Comparison of ENCODE assay signal across 8 cellular contexts in the genomic region with DNA sequence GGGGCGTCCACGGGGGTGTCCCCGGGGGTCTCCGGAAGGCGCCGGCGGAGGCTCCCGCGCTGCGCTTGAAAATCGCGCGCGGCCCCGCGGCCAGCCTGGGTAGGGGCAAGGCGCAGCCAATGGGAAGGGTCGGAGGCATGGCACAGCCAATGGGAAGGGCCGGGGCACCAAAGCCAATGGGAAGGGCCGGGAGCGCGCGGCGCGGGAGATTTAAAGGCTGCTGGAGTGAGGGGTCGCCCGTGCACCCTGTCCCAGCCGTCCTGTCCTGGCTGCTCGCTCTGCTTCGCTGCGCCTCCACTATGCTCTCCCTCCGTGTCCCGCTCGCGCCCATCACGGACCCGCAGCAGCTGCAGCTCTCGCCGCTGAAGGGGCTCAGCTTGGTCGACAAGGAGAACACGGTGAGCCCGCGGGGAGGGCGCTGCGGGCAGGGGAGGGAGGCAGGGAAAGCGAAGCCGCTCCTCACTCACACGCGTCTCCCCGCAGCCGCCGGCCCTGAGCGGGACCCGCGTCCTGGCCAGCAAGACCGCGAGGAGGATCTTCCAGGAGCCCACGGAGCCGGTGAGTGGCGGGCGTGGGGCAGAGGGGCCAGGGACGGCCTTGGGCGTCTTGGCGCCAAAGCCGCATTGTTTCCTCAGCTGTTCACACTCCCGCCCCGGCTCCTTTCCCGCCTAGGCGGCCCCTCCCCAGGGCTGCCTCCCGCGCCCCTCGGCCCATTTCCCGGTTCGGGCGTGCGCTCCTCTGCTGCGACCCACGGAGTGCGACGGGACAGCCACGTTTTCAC. TPM values are rescaled to one million over a fixed set of nuclear protein-coding genes. Genes with fewer than 3 reads are reported as not detected.
A peak's percentile ranks its signal among the peaks of the same experiment; 100 is the strongest.
DNase-seq lines count a peak whose midpoint lies in the region; ATAC-seq, FAIRE-seq and TF ChIP-seq lines count a peak whose summit lies in the region.

A gene (plus strand): TSS at position 240 of the 781 bp plus-strand sequence. CDS start 60 bp downstream, at position 300.

- no peaks in the 10 kb centered on the region for H3K9me3 ChIP-seq in HepG2 (ENCODE audit: low read length)

- peak; percentile 99 to 100 for TF ChIP-seq POLR2A in HepG2 (IDR thresholded peaks at IDR 0.05; ENCODE audit: insufficient read depth in 1 of 2, low read depth in 2 of 2, low read length in 2 of 2)

- TF ChIP-seq CTCF in CD14-positive monocyte (IDR thresholded peaks at IDR 0.05) (no peak), HepG2 (CRISPR knock-in tag; IDR thresholded peaks at IDR 0.05) (peak; percentile 35)

- DNase-seq in CD14-positive monocyte (ENCODE audit: low spot score): peak; percentile 88
- DNase-seq in NCI-H69 (lab: John Stamatoyannopoulos, UW): peak; percentile 95
- peak; percentile 98 for DNase-seq in activated CD4-positive, alpha-beta T cell treated with anti-CD3 and anti-CD28 coated beads, Interleukin-2, amount 10 ng/mL, durations not matched to agents 24 days and 14 days
- peak; percentile 95 for DNase-seq in HepG2 (ENCODE audit: low spot score)
- DNase-seq in stimulated activated CD4-positive, alpha-beta T cell treated with anti-CD3 and anti-CD28 coated beads, Interleukin-2, amount 100 ng/mL, for 4 hours (ENCODE audit: low read depth): peak; percentile 82

- H3K36me3 ChIP-seq in HepG2 (replicated peaks in 1 of 2; ENCODE audit: control insufficient read depth in 1 of 2, insufficient read depth in 2 of 2, low read length in 2 of 2): peaks cover 9 to 27% of the 10 kb centered on the region in 2 experiments

- WGBS in HepG2 (ENCODE audit: low lambda C conversion rate): 2% methylated on average over 29 of the region's 81 CpGs

- peaks cover 58% of the 10 kb centered on the region for H3K4me1 Mint-ChIP-seq in CD14-positive monocyte
- H3K4me1 Mint-ChIP-seq in activated CD4-positive, alpha-beta T cell treated with anti-CD3 and anti-CD28 coated beads, Interleukin-2, amount 10 ng/mL, durations not matched to agents 24 days and 14 days: peaks cover 55% of the 10 kb centered on the region
- peaks cover 46% of the 10 kb centered on the region for H3K4me1 Mint-ChIP-seq in dendritic cell treated with granulocyte-macrophage colony-stimulating factor and Interleukin-4, amounts not matched to agents 40 ng/mL and 50 ng/mL, for 4 days (ENCODE audit: low read depth)

- peaks cover 81% of the 10 kb centered on the region for H3K4me1 ChIP-seq in HepG2 (ENCODE audit: insufficient read depth, low read length)

- POLR2A ChIA-PET in HepG2 (lab: Yijun Ruan, JAX): no interaction called here

- FAIRE-seq in HepG2 (lab: Jason Lieb, UNC): no peak

- H3K27me3 ChIP-seq in HepG2 (ENCODE audit: control insufficient read depth in 1 of 2, insufficient read depth in 2 of 2, low read length in 2 of 2): no peaks in the 10 kb centered on the region

- H3K27ac ChIP-seq in HepG2 (ENCODE audit: extremely low read length, insufficient read depth, low read length): peak within 1 kb of the TSS; percentile 92

- intact Hi-C loops in CD14-positive monocyte (cut with micrococcal nuclease): loop anchor here (5.0 to 10.0 kb wide), 5 partner anchors 152 to 325 kb away; a partner anchor contains a TSS
- intact Hi-C loops in activated CD4-positive, alpha-beta T cell treated with anti-CD3 and anti-CD28 coated beads, Interleukin-2, amount 10 ng/mL, durations not matched to agents 24 days and 14 days (cut with micrococcal nuclease): loop anchor here (2.0 to 5.0 kb wide), 4 partner anchors 322 to 700 kb away; a partner anchor contains a TSS
- intact Hi-C loops in dendritic cell treated with granulocyte-macrophage colony-stimulating factor and Interleukin-4, amounts not matched to agents 40 ng/mL and 50 ng/mL, for 4 days (cut with micrococcal nuclease): loop anchor here (1.0 to 10.0 kb wide), 3 partner anchors 163 to 692 kb away; a partner anchor contains a TSS
- intact Hi-C loops in HepG2 (cut with micrococcal nuclease; ENCODE audit: unreplicated experiment): loop anchor here (2.0 to 10.0 kb wide), 4 partner anchors 152 to 282 kb away; a partner anchor contains a TSS

- CTCF ChIA-PET in HepG2 (lab: Yijun Ruan, JAX; ENCODE audit: low intra/inter-chr PET ratio, low total read pairs): no interaction called here

- peak within 1 kb of the TSS; percentile 93 for H3K9ac ChIP-seq in HepG2 (ENCODE audit: insufficient read depth, low read depth, low read length)

- peak; percentile 49; the same call in 1 of the 2 replicates for TF ChIP-seq RAD21 in HepG2 (CRISPR knock-in tag; IDR thresholded peaks at IDR 0.05)

- H3K4me3 Mint-ChIP-seq in CD14-positive monocyte: peak within 1 kb of the TSS; percentile 89 to 95
- peak within 1 kb of the TSS; percentile 94 for H3K4me3 Mint-ChIP-seq in activated CD4-positive, alpha-beta T cell treated with anti-CD3 and anti-CD28 coated beads, Interleukin-2, amount 10 ng/mL, durations not matched to agents 24 days and 14 days
- peak within 1 kb of the TSS; percentile 79 for H3K4me3 Mint-ChIP-seq in dendritic cell treated with granulocyte-macrophage colony-stimulating factor and Interleukin-4, amounts not matched to agents 40 ng/mL and 50 ng/mL, for 4 days

- in situ Hi-C loops in HepG2 (cut with HindIII; ENCODE audit: extremely low pct_ligation_motif_present, low pct_unique_long_range_greater_than_20kb): loop anchor here (5.0 kb wide), 1 partner anchor 315 kb away; no protein-coding TSS in a partner anchor

- no peaks in the 10 kb centered on the region for H3K9me3 Mint-ChIP-seq in CD14-positive monocyte
- H3K9me3 Mint-ChIP-seq in activated CD4-positive, alpha-beta T cell treated with anti-CD3 and anti-CD28 coated beads, Interleukin-2, amount 10 ng/mL, durations not matched to agents 24 days and 14 days: no peaks in the 10 kb centered on the region
- H3K9me3 Mint-ChIP-seq in dendritic cell treated with granulocyte-macrophage colony-stimulating factor and Interleukin-4, amounts not matched to agents 40 ng/mL and 50 ng/mL, for 4 days: no peaks in the 10 kb centered on the region

- ATAC-seq in GM19372 (IDR thresholded peaks at IDR 0.05; ENCODE audit: low read depth, unreplicated experiment) (peak; percentile 67), HG03521 (IDR thresholded peaks at IDR 0.05; ENCODE audit: unreplicated experiment) (peak; percentile 64), HepG2 (peak; percentile 86)

- peaks cover 42% of the 10 kb centered on the region for H3K79me2 ChIP-seq in HepG2 (ENCODE audit: insufficient read depth, low read length)

- peaks cover 3 to 11% of the 10 kb centered on the region in 2 donors for H3K36me3 Mint-ChIP-seq in CD14-positive monocyte
- H3K36me3 Mint-ChIP-seq in activated CD4-positive, alpha-beta T cell treated with anti-CD3 and anti-CD28 coated beads, Interleukin-2, amount 10 ng/mL, durations not matched to agents 24 days and 14 days (ENCODE audit: low read depth): peaks cover 54% of the 10 kb centered on the region
- peaks cover 6% of the 10 kb centered on the region for H3K36me3 Mint-ChIP-seq in dendritic cell treated with granulocyte-macrophage colony-stimulating factor and Interleukin-4, amounts not matched to agents 40 ng/mL and 50 ng/mL, for 4 days (ENCODE audit: low read depth)

- peak within 1 kb of the TSS; percentile 76 to 99 (median 92) for H3K27ac Mint-ChIP-seq in CD14-positive monocyte
- H3K27ac Mint-ChIP-seq in activated CD4-positive, alpha-beta T cell treated with anti-CD3 and anti-CD28 coated beads, Interleukin-2, amount 10 ng/mL, durations not matched to agents 24 days and 14 days: peak within 1 kb of the TSS; percentile 97
- H3K27ac Mint-ChIP-seq in dendritic cell treated with granulocyte-macrophage colony-stimulating factor and Interleukin-4, amounts not matched to agents 40 ng/mL and 50 ng/mL, for 4 days: no peak within 1 kb of the TSS

- no peaks in the 10 kb centered on the region for H4K20me1 ChIP-seq in HepG2 (ENCODE audit: insufficient read depth, low read length)

- peak within 1 kb of the TSS; percentile 98 for H3K4me2 ChIP-seq in HepG2 (ENCODE audit: low read depth, low read length)

- H2AFZ ChIP-seq in HepG2 (ENCODE audit: low read length): no peak within 1 kb of the TSS

- TSS peak; percentile 48 for BruUV-seq in HepG2 (replicated peaks; lab: Mats Ljungman, UMichigan)

- TF ChIP-seq EP300 in HepG2 (IDR thresholded peaks at IDR 0.05; ENCODE audit: low read depth in 2 of 2, low read length in 2 of 2) (0 out of 4 replicates have a peak, but pooled peaks of 1 of the 2 experiments have one; percentile 40), HepG2 (CRISPR knock-in tag; IDR thresholded peaks at IDR 0.05; ENCODE audit: borderline replicate concordance) (no peak; the same call in 1 of the 2 replicates)

- peak within 1 kb of the TSS; percentile 70 to 99 (median 93) for H3K4me3 ChIP-seq in HepG2 (replicated peaks in 1 of 3; ENCODE audit: insufficient read depth in 1 of 3, low read depth in 2 of 3, low read length in 3 of 3)

- H3K27me3 Mint-ChIP-seq in CD14-positive monocyte (ENCODE audit: low read depth in 3 of 3): no peaks in the 10 kb centered on the region
- H3K27me3 Mint-ChIP-seq in activated CD4-positive, alpha-beta T cell treated with anti-CD3 and anti-CD28 coated beads, Interleukin-2, amount 10 ng/mL, durations not matched to agents 24 days and 14 days: no peaks in the 10 kb centered on the region
- peaks cover 8% of the 10 kb centered on the region for H3K27me3 Mint-ChIP-seq in dendritic cell treated with granulocyte-macrophage colony-stimulating factor and Interleukin-4, amounts not matched to agents 40 ng/mL and 50 ng/mL, for 4 days

RNA-seq across cellular contexts. Expression of the gene that starts here (rescaled TPM):
- polyA plus RNA-seq in CD14-positive monocyte (not detected), HepG2 (2011; rRNA removed) (15.2 and 31.3 TPM in 2 replicates)
- total RNA-seq in activated CD4-positive, alpha-beta T cell treated with anti-CD3 and anti-CD28 coated beads, Interleukin-2, amount 10 ng/mL, durations not matched to agents 24 days and 14 days: 378 and 383 TPM in 2 replicates
- 150 and 191 TPM in 2 replicates for total RNA-seq in HepG2 (2016; rRNA removed; fragmentation: Illumina TruSeq; extraction: Trizol)
- total RNA-seq in HepG2 (2016; cell fraction: cytosol; rRNA removed; fragmentation: Illumina TruSeq; extraction: Trizol; ENCODE audit: low read depth): 37.8 and 48.5 TPM in 2 replicates
- 147 and 157 TPM in 2 replicates for total RNA-seq in HepG2 (2016; cell fraction: insoluble cytoplasmic fraction; rRNA removed; fragmentation: Illumina TruSeq; extraction: Trizol)
- 80.6 and 88.9 TPM in 2 replicates for total RNA-seq in HepG2 (2016; cell fraction: membrane; rRNA removed; fragmentation: Illumina TruSeq; extraction: Trizol)
- total RNA-seq in HepG2 (2016; cell fraction: nucleus; rRNA removed; fragmentation: Illumina TruSeq; extraction: Trizol): 128 and 140 TPM in 2 replicates
- polyA plus RNA-seq in HepG2 (2011; cell fraction: cytosol; rRNA removed): 16.4 and 33.9 TPM in 2 replicates
- polyA plus RNA-seq in HepG2 (2011; cell fraction: nucleus; rRNA removed): 56.9 and 85.9 TPM in 2 replicates
- polyA plus RNA-seq in HepG2 (2012): 28.1 and 60.7 TPM in 2 replicates
- polyA plus RNA-seq in HepG2 (2016; cell fraction: cytosol; fragmentation: Illumina TruSeq; extraction: Trizol; ENCODE audit: low read depth): 43.8 and 46.7 TPM in 2 replicates
- 194 and 228 TPM in 2 replicates for polyA plus RNA-seq in HepG2 (2016; cell fraction: insoluble cytoplasmic fraction; fragmentation: Illumina TruSeq; extraction: Trizol; ENCODE audit: low read depth)
- 51.9 and 53.7 TPM in 2 replicates for polyA plus RNA-seq in HepG2 (2016; cell fraction: membrane; fragmentation: Illumina TruSeq; extraction: Trizol; ENCODE audit: low read depth)
- 138 and 141 TPM in 2 replicates for polyA plus RNA-seq in HepG2 (2016; cell fraction: nucleus; fragmentation: Illumina TruSeq; extraction: Trizol; ENCODE audit: insufficient read depth, low read depth)
- 59.0 and 93.0 TPM in 2 replicates for polyA minus RNA-seq in HepG2 (2011; rRNA and poly(A)+ RNA removed; ENCODE audit: low replicate concordance)
- polyA minus RNA-seq in HepG2 (2011; cell fraction: cytosol; rRNA and poly(A)+ RNA removed): 42.2 and 50.2 TPM in 2 replicates
- polyA minus RNA-seq in HepG2 (2011; cell fraction: nucleus; rRNA and poly(A)+ RNA removed): 47.4 and 63.0 TPM in 2 replicates

Comparison
In these comparisons a context has a peak if more than half of its experiments do, and no peak if none do; other contexts are left out.
1. Peak in every context shown above with its lines: DNase-seq, ATAC-seq, H3K4me3 ChIP-seq and H3K27ac ChIP-seq.
2. RNA of the gene that starts here (polyA plus RNA-seq): 15.2 to 228 TPM in HepG2; not detected in CD14-positive monocyte; every median in the first group is over 10 times any median in the second.
3. Peak in DNase-seq in CD14-positive monocyte; RNA of the gene not detected or under 1 TPM.